Comparison of ENCODE assay signal across 25 cellular contexts in the genomic region with DNA sequence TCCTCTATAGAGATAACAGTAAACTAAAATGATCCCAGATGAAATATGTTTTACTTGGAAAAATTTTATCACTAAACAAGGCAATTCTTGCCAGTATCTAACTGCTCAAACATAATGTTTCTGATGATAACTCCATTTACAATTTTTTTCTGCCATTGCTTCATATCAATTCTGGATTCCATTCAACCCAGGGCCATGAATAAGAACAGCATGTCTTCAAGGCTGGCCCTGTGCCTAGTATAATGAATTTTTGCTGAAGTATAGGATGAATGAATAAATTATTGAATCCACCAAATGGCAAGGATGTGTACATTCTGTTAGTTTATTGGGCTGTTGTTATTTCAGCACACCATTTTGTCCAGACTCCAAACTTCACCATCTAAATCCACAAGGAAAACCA.
"Had no signal": no experiment of that assay in that cellular context is flagged by ENCODE, and none has a peak within 500 bp of the region (broad histone marks: within the 10 kb centered on the region; RNA-seq: fewer than 3 reads in every experiment).

No MANE protein-coding gene starts in this region.

- H3K4me3 ChIP-seq: body of pancreas, cardiac muscle cell, esophagus squamous epithelium, gastroesophageal sphincter had no signal

- DNase-seq: activated CD4-positive, alpha-beta memory T cell treated with anti-CD3 and anti-CD28 coated beads, Interleukin-2, amount 10 ng/mL, durations not matched to agents 7 days and 5 days; activated CD4-positive, alpha-beta T cell treated with anti-CD3 and anti-CD28 coated beads for 1 hour; activated CD4-positive, alpha-beta T cell treated with anti-CD3 and anti-CD28 coated beads for 4 hours; activated CD4-positive, alpha-beta T cell treated with anti-CD3 and anti-CD28 coated beads, Interleukin-2, amount 10 ng/mL, durations not matched to agents 7 days and 5 days; activated CD4-positive, alpha-beta T cell treated with anti-CD3 and anti-CD28 coated beads, Interleukin-2, amount 50 U/mL, for 4 hours; activated CD8-positive, alpha-beta memory T cell treated with anti-CD3 and anti-CD28 coated beads, Interleukin-2, amount 50 U/mL, for 48 hours; activated gamma-delta T cell; activated naive CD4-positive, alpha-beta T cell treated with anti-CD3 and anti-CD28 coated beads, Interleukin-2, amount 50 U/mL, for 16 hours; activated naive CD4-positive, alpha-beta T cell treated with Interleukin-2 at 50 U/mL for 16 hours; activated T-cell treated with anti-CD3 and anti-CD28 coated beads for 4 hours; activated T-cell treated with anti-CD3 and anti-CD28 coated beads, Interleukin-2, amount 50 U/mL, for 24 hours; activated T-cell treated with anti-CD3 and anti-CD28 coated beads, Interleukin-2, amount 50 U/mL, for 72 hours; amygdala; aorta; body of pancreas; central memory CD4-positive, alpha-beta T cell; cerebellar nuclear complex; cortex of kidney; effector CD8-positive, alpha-beta T cell; esophagus squamous epithelium; foreskin melanocyte; T-helper 2 cell had no signal

- ATAC-seq: activated T-cell treated with anti-CD3 and anti-CD28 coated beads, Interleukin-2, amount 50 U/mL, for 72 hours; body of pancreas; gastroesophageal sphincter; WTC11 had no signal
